ENCODE assay signal across 9 cellular contexts in genomic region chr2:120442923-120443571, GRCh38.
DNase-seq lines count a peak whose midpoint lies in the region; ATAC-seq and TF ChIP-seq lines count a peak whose summit lies in the region.
"Had no signal": no experiment of that assay in that cellular context is flagged by ENCODE, and none has a peak within 500 bp of the region (broad histone marks: within the 10 kb centered on the region; RNA-seq: fewer than 3 reads in every experiment).

No MANE protein-coding gene starts in this region.

- no peaks in the 10 kb centered on the region for H3K36me3 Mint-ChIP-seq in WTC11
- H3K36me3 Mint-ChIP-seq: IgD-negative memory B cell had no signal

- CTCF ChIA-PET in WTC11 (lab: Charles Lee), result interaction anchor here (0.9 to 2.9 kb wide), 5 partner anchors 23 to 191 kb away, joined by 3 to 22 read pairs (median 9); partner anchors contain the start of gene RALB

- peak overlapping the region; percentile 92 for H3K27ac Mint-ChIP-seq in WTC11
- H3K27ac Mint-ChIP-seq: IgD-negative memory B cell had no signal

- H3K4me2 ChIP-seq in parathyroid adenoma (ENCODE audit: low read length), result peak overlapping the region; percentile 70

- no peak overlapping the region for H3K27ac ChIP-seq in cardiac muscle cell
- H3K27ac ChIP-seq in parathyroid adenoma, result no peak overlapping the region

- no peaks in the 10 kb centered on the region for H3K9me3 ChIP-seq in cardiac muscle cell (ENCODE audit: low read depth)
- H3K9me3 ChIP-seq in parathyroid adenoma (ENCODE audit: control insufficient read depth, low read length), result no peaks in the 10 kb centered on the region

- no peaks in the 10 kb centered on the region for H3K9me3 Mint-ChIP-seq in WTC11
- H3K9me3 Mint-ChIP-seq: IgD-negative memory B cell had no signal

- ATAC-seq in WTC11 (peak; percentile 94), GM21390 (IDR thresholded peaks at IDR 0.05; ENCODE audit: unreplicated experiment) (no peak), GM18873 (IDR thresholded peaks at IDR 0.05; ENCODE audit: low FRiP score, unreplicated experiment) (no peak), GM21447 (IDR thresholded peaks at IDR 0.05; ENCODE audit: unreplicated experiment) (no peak)

- peak overlapping the region; percentile 82 for H3K4me3 Mint-ChIP-seq in WTC11

- TF ChIP-seq CTCF in WTC11 (IDR thresholded peaks at IDR 0.05), result no peak
- TF ChIP-seq CTCF in cardiac muscle cell (IDR thresholded peaks at IDR 0.05; ENCODE audit: low read depth, low read length), result no peak
- no peak for TF ChIP-seq CTCF in parathyroid adenoma (IDR thresholded peaks at IDR 0.05)

- peaks cover 85% of the 10 kb centered on the region for H3K27me3 Mint-ChIP-seq in WTC11 (ENCODE audit: low read depth)

- H3K4me1 Mint-ChIP-seq in WTC11, result peaks cover 17% of the 10 kb centered on the region

- no peaks in the 10 kb centered on the region for H3K79me2 ChIP-seq in parathyroid adenoma

- peaks cover 3% of the 10 kb centered on the region for H3K4me1 ChIP-seq in cardiac muscle cell (ENCODE audit: low read depth)
- H3K4me1 ChIP-seq in parathyroid adenoma, result peaks cover 5% of the 10 kb centered on the region

- H3K4me3 ChIP-seq in cardiac muscle cell, result peak overlapping the region; percentile 18
- H3K4me3 ChIP-seq in parathyroid adenoma (ENCODE audit: low read depth, low read length), result peak overlapping the region; percentile 43

- no peaks in the 10 kb centered on the region for H3K36me3 ChIP-seq in cardiac muscle cell
- H3K36me3 ChIP-seq in parathyroid adenoma (ENCODE audit: control insufficient read depth, insufficient read depth, low read length), result no peaks in the 10 kb centered on the region

- H2AFZ ChIP-seq in parathyroid adenoma, result peak overlapping the region; percentile 54

- DNase-seq in DMS153 (lab: John Stamatoyannopoulos, UW) (peak; percentile 64), WTC11 (ENCODE audit: low spot score) (peak; percentile 94), cardiac muscle cell (ENCODE audit: low read depth in 1 of 2, low spot score in 1 of 2) (peak; percentile 20 to 71), activated gamma-delta T cell treated with Interleukin-2 at 50 U/mL for 16 hours (no peak)

- POLR2A ChIA-PET in WTC11 (lab: Charles Lee), result interaction anchor here (0.6 kb wide), 1 partner anchor 60 kb away, joined by 4 read pairs; no protein-coding TSS in a partner anchor

- H3K27me3 ChIP-seq in cardiac muscle cell, result peaks cover 69% of the 10 kb centered on the region
- no peaks in the 10 kb centered on the region for H3K27me3 ChIP-seq in parathyroid adenoma (ENCODE audit: control insufficient read depth, insufficient read depth, low read length)

- H3K9ac ChIP-seq in parathyroid adenoma, result no peak overlapping the region

TF ChIP-seq in WTC11, 78 proteins besides CTCF, POLR2A, EP300 and RAD21 (continues in another document):
- TF ChIP-seq ZNF532 (CRISPR knock-in tag; IDR thresholded peaks at IDR 0.05; ENCODE audit: borderline replicate concordance), result no peak
- TF ChIP-seq ZBTB21 (CRISPR knock-in tag; IDR thresholded peaks at IDR 0.05; ENCODE audit: borderline replicate concordance), result peak; percentile 86
- TF ChIP-seq NR1H2 (CRISPR knock-in tag; IDR thresholded peaks at IDR 0.05), result no peak
- TF ChIP-seq ZNF121 (CRISPR knock-in tag; IDR thresholded peaks at IDR 0.05), result 0 out of 2 replicates have a peak, but pooled peaks have one; percentile 39
- peak; percentile 82 for TF ChIP-seq E2F5 (CRISPR knock-in tag; IDR thresholded peaks at IDR 0.05)
- no peak for TF ChIP-seq USF1 (CRISPR knock-in tag; IDR thresholded peaks at IDR 0.05)
- no peak for TF ChIP-seq ZNF396 (CRISPR knock-in tag; IDR thresholded peaks at IDR 0.05; ENCODE audit: borderline replicate concordance)
- peak; percentile 85; the same call in 1 of the 2 replicates for TF ChIP-seq CBFB (CRISPR knock-in tag; IDR thresholded peaks at IDR 0.05; ENCODE audit: low read depth)
- no peak for TF ChIP-seq ZNF671 (CRISPR knock-in tag; IDR thresholded peaks at IDR 0.05)
- TF ChIP-seq ZNF416 (CRISPR knock-in tag; IDR thresholded peaks at IDR 0.05), result no peak
- no peak for TF ChIP-seq ZNF425 (CRISPR knock-in tag; conservative IDR thresholded peaks at IDR 0.05)
- no peak for TF ChIP-seq TCF7 (CRISPR knock-in tag; IDR thresholded peaks at IDR 0.05; ENCODE audit: low read depth)
- TF ChIP-seq NR3C1 (CRISPR knock-in tag; conservative IDR thresholded peaks at IDR 0.05; ENCODE audit: low read depth), result peak; percentile 29
- TF ChIP-seq FOXP4 (CRISPR knock-in tag; IDR thresholded peaks at IDR 0.05), result peak; percentile 47; the same call in 1 of the 2 replicates
- TF ChIP-seq SOX15 (CRISPR knock-in tag; IDR thresholded peaks at IDR 0.05), result no peak
